ENCODE assay signal across 18 cellular contexts in the genomic region with DNA sequence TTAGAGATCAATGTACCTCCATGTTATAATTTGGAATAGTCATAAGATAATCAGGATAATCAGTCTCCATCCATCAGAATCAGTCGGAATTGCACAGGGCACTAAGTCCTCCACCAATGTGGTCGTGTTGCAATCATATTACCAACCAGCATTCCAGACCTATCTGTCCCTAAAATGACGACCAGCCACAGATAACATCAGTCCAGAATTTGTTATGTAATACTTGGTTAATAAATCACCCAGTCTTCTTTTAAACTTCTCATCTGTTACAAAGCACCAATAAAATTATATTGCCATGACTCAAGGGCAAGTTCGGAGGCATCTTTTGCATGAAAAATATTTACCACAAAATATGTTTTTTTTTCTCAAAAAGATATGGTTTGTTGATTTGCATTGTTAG. TPM values are rescaled to one million over a fixed set of nuclear protein-coding genes. Genes with fewer than 3 reads are reported as not detected.
A peak's percentile ranks its signal among the peaks of the same experiment; 100 is the strongest.
DNase-seq lines count a peak whose midpoint lies in the region; ATAC-seq, FAIRE-seq and TF ChIP-seq lines count a peak whose summit lies in the region.
"Had no signal": no experiment of that assay in that cellular context is flagged by ENCODE, and none has a peak within 500 bp of the region (broad histone marks: within the 10 kb centered on the region; RNA-seq: fewer than 3 reads in every experiment).

No MANE protein-coding gene starts in this region.

- DNase-seq in EL = peak; percentile 88
- peak; percentile 80 for DNase-seq in NCI-H226
- peak; percentile 88 for DNase-seq in fibroblast of villous mesenchyme (ENCODE audit: low read depth)
- DNase-seq in small intestine = peak; percentile 60
- DNase-seq in NCI-H748 (lab: John Stamatoyannopoulos, UW; ENCODE audit: unreplicated experiment) = no peak
- no peak for DNase-seq in nucleus accumbens (lab: John Stamatoyannopoulos, UW)
- DNase-seq in lower leg skin (ENCODE audit: low spot score in 2 of 2) = no peak
- DNase-seq: activated gamma-delta T cell; left lung; naive thymus-derived CD8-positive, alpha-beta T cell; NCI-H2029 treated with DMSO at 0.1 percent for 48 hours; stimulated activated CD4-positive, alpha-beta T cell treated with anti-CD3 and anti-CD28 coated beads, Interleukin-2, amount 100 ng/mL, for 48 hours; T-helper 1 cell; transverse colon; WERI-Rb-1 had no signal

- TF ChIP-seq POLR2A in lower leg skin (IDR thresholded peaks at IDR 0.05) = no peak

- WGBS in small intestine, 3 donors = 14 to 34% (median 21%) methylated on average over 4 of the region's 4 CpGs
- 27 to 31% methylated on average over 4 of the region's 4 CpGs for WGBS in lower leg skin, 2 donors

- H3K4me1 ChIP-seq in small intestine (ENCODE audit: control insufficient read depth in 2 of 2, insufficient read depth in 1 of 2, low read depth in 1 of 2, low read length in 1 of 2) = no peaks in the 10 kb centered on the region
- H3K4me1 ChIP-seq: BLaER1 treated with 17β-estradiol and CSF1 and Interleukin-3, amounts not matched to agents 10 nM and 100 nM; left lung; transverse colon had no signal

- intact Hi-C loops in lower leg skin (cut with DNase I; ENCODE audit: low total_unique reads) = no loop called here

- ATAC-seq in HG02981 (IDR thresholded peaks at IDR 0.05; ENCODE audit: unreplicated experiment) = no peak
- ATAC-seq: left lung; naive thymus-derived CD8-positive, alpha-beta T cell had no signal

- H3K27ac ChIP-seq in small intestine (ENCODE audit: low read depth in 1 of 2, low read length in 1 of 2) = no peak overlapping the region
- H3K27ac ChIP-seq: BLaER1 treated with 17β-estradiol and CSF1 and Interleukin-3, amounts not matched to agents 10 nM and 100 nM; left lung; RWPE1; transverse colon; WERI-Rb-1 had no signal

- no peak for FAIRE-seq in small intestine (lab: Jason Lieb, UNC)

- H3K36me3 ChIP-seq in small intestine (ENCODE audit: control insufficient read depth in 2 of 2, insufficient read depth in 2 of 2, low read length in 2 of 2) = no peaks in the 10 kb centered on the region
- H3K36me3 ChIP-seq: BLaER1 treated with 17β-estradiol and CSF1 and Interleukin-3, amounts not matched to agents 10 nM and 100 nM; left lung; transverse colon; WERI-Rb-1 had no signal

- no peaks in the 10 kb centered on the region for H3K27me3 ChIP-seq in small intestine (ENCODE audit: control insufficient read depth in 2 of 2, insufficient read depth in 2 of 2, low read length in 2 of 2)
- H3K27me3 ChIP-seq: BLaER1 treated with 17β-estradiol and CSF1 and Interleukin-3, amounts not matched to agents 10 nM and 100 nM; left lung; transverse colon had no signal

- H3K9me3 ChIP-seq in small intestine (ENCODE audit: control insufficient read depth, low read depth) = no peaks in the 10 kb centered on the region
- H3K9me3 ChIP-seq: BLaER1 treated with 17β-estradiol and CSF1 and Interleukin-3, amounts not matched to agents 10 nM and 100 nM; left lung; transverse colon had no signal

- H3K4me3 ChIP-seq in fibroblast of villous mesenchyme (ENCODE audit: low read depth, low read length) (no peak overlapping the region), small intestine (ENCODE audit: low read depth in 1 of 2, low read length in 2 of 2) (no peak overlapping the region), lower leg skin (ENCODE audit: low read depth, poor library complexity, severe bottlenecking) (no peak overlapping the region)
- H3K4me3 ChIP-seq: BLaER1 treated with 17β-estradiol and CSF1 and Interleukin-3, amounts not matched to agents 10 nM and 100 nM; left lung; transverse colon had no signal

- TF ChIP-seq CTCF in fibroblast of villous mesenchyme (IDR thresholded peaks at IDR 0.05; ENCODE audit: insufficient read depth, low read depth, low read length) (no peak), lower leg skin (IDR thresholded peaks at IDR 0.05) (no peak)

RNA-seq across cellular contexts. Expression of a gene that starts 29.4 kb away (rescaled TPM):
- total RNA-seq in fibroblast of villous mesenchyme = 1.7 and 4.5 TPM in 2 replicates
- 1 to 10 TPM in 1 of 3 donors, under 1 TPM in 1, not detected in 1; 0.81 to 1.8 TPM for polyA plus RNA-seq in small intestine
- total RNA-seq in lower leg skin = 1 to 10 TPM in 1 of 4 donors, under 1 TPM in 3; 0.30 to 1.8 (median 0.64) TPM
- total RNA-seq: naive thymus-derived CD8-positive, alpha-beta T cell had no signal
- polyA plus RNA-seq: naive thymus-derived CD8-positive, alpha-beta T cell had no signal

Comparison
In these comparisons a context has a peak if more than half of its experiments do, and no peak if none do; other contexts are left out.
1. DNase-seq: peak in EL (single experiment), NCI-H226 (single experiment), fibroblast of villous mesenchyme (single experiment) and small intestine (single experiment); none in NCI-H748 (single experiment), nucleus accumbens (0 of 56) and lower leg skin (0 of 2).